In the genomic region with DNA sequence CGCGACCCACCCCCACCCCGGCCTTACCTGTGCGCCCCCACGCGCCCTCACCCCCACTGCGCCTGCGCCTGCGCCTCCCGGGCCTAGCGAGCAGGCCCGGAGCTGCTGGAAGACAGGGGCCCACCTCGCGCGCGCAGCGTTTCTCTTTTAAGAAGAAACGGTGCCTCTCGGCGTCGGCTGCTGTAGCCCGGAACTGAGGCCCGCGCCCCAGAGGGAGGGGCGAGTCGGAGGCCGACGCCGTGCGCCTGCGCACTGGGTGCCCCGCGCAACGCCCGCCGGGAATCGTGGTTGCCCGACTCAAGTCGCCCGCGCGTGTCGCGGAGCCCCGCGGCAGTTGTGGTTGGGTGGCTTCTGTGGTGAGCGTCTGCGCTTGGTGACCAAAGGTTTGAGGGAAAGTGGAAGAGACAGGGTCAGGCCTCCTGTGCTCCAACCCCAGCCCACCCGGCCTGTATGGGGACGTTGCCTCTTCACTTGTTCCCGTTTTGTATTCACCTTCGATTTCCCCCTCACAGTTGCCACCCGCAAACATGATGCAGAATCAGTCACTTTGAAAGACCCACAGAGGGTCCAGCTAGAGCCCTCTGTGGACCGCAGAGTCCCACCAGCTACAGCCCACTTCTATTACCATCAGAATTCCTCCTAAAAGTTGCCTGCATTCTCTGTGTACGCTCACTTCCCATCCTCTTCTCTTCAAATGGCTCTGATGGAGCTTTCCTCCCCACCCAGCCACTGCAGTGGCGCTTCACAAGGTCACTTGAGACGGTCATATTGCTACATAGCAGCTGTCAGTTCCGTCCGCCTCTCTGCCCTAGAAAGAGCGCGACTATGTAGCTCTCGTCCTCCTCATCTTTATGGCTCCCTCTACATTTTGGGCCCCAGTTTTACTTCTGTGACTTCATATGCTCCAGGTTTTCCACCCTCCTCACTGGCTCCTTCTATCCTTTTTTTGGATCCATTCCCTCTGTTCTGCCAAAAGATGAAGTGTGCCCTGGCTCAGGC, we compare ENCODE assay signal across 8 cellular contexts. TPM values are rescaled to one million over a fixed set of nuclear protein-coding genes. Genes with fewer than 3 reads are reported as not detected.
DNase-seq lines count a peak whose midpoint lies in the region; ATAC-seq and TF ChIP-seq lines count a peak whose summit lies in the region.

A gene with protein sequence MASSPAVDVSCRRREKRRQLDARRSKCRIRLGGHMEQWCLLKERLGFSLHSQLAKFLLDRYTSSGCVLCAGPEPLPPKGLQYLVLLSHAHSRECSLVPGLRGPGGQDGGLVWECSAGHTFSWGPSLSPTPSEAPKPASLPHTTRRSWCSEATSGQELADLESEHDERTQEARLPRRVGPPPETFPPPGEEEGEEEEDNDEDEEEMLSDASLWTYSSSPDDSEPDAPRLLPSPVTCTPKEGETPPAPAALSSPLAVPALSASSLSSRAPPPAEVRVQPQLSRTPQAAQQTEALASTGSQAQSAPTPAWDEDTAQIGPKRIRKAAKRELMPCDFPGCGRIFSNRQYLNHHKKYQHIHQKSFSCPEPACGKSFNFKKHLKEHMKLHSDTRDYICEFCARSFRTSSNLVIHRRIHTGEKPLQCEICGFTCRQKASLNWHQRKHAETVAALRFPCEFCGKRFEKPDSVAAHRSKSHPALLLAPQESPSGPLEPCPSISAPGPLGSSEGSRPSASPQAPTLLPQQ (minus strand): TSS at position 195 of the 999 bp plus-strand sequence. CDS start 776 bp downstream, outside the sequence.

- DNase-seq in NCI-H69 (lab: John Stamatoyannopoulos, UW) (peak; percentile 99), cortex of kidney (lab: John Stamatoyannopoulos, UW) (peak; percentile 65), left lung (peak; percentile 98 to 100)
- DNase-seq in activated CD4-positive, alpha-beta T cell treated with anti-CD3 and anti-CD28 coated beads, Interleukin-2, amount 50 U/mL, for 1 hour, result peak; percentile 95
- peak; percentile 90 to 95 for DNase-seq in stimulated activated CD4-positive, alpha-beta T cell treated with anti-CD3 and anti-CD28 coated beads, Interleukin-2, amount 100 ng/mL, for 48 hours

- intact Hi-C loops in left lung (cut with DNase I), result no loop called here

- H3K27me3 ChIP-seq in left lung, result no peaks in the 10 kb centered on the region

- peak within 1 kb of the TSS; percentile 64 to 67 for H3K4me3 ChIP-seq in left lung

- ATAC-seq in GM19395 (IDR thresholded peaks at IDR 0.05; ENCODE audit: unreplicated experiment) (peak; percentile 76), HG03558 (IDR thresholded peaks at IDR 0.05; ENCODE audit: extremely low read depth, unreplicated experiment) (peak; percentile 62), left lung (peak; percentile 94)

- peaks cover 0 to 15% of the 10 kb centered on the region in 2 donors for H3K36me3 ChIP-seq in left lung

- H3K4me1 ChIP-seq in left lung, result peaks cover 9 to 46% of the 10 kb centered on the region in 2 donors

- peak; percentile 43 for TF ChIP-seq CTCF in C4-2B (conservative IDR thresholded peaks at IDR 0.05)
- peak in 1 of 2 donors; percentile 9 for TF ChIP-seq CTCF in left lung (IDR thresholded peaks at IDR 0.05)

- H3K9me3 ChIP-seq in left lung, result no peaks in the 10 kb centered on the region

- peak within 1 kb of the TSS; percentile 99 for H3K27ac ChIP-seq in C4-2B
- peak within 1 kb of the TSS; percentile 91 to 95 for H3K27ac ChIP-seq in left lung

RNA-seq across cellular contexts. Expression of the gene that starts here (rescaled TPM):
- 10 to 100 TPM; 31.9 to 44.6 TPM for total RNA-seq in left lung

Comparison
In these comparisons a context has a peak if more than half of its experiments do, and no peak if none do; other contexts are left out.
1. Peak in every context shown above with its lines: DNase-seq, ATAC-seq, H3K4me3 ChIP-seq and H3K27ac ChIP-seq.